ENCODE assay signal across 14 cellular contexts in the genomic region with DNA sequence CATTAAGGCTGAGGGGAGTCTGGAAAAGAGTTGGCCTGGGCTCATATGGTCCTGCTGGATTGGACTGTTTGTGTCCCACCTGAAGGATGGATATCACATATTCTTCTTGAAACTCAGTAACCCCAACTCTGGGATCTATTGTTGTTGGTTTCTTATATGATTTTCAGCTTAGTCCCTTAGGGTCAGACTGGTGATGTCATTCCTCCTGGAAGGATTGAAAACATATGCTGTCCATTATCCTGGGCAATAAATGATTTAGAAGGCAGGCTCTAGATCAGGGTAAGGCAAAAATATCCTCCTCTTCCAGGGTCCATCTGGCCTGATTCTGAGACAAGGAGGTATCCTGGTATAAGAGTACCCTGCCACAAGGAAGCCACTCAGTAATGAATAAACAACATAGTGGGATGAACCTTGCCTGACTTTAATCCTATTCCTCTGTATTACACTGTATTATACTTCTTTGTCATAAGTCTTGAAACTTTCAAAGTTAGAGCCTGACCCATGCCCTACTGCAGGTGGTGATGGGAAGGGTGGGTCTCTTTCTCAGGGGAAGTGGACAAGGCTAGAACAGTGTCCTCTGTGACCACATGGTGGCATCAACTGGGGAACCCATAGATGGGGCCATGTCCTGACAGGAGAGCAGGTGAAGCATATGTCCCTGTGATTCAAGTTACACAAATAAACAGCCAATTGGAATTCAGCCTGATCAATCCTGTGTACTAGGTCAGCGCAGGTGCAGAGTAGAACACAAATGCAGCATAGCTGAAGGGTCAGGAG.
A peak's percentile ranks its signal among the peaks of the same experiment; 100 is the strongest.
DNase-seq lines count a peak whose midpoint lies in the region; ATAC-seq, FAIRE-seq and TF ChIP-seq lines count a peak whose summit lies in the region.
"Had no signal": no experiment of that assay in that cellular context is flagged by ENCODE, and none has a peak within 500 bp of the region (broad histone marks: within the 10 kb centered on the region; RNA-seq: fewer than 3 reads in every experiment).

No MANE protein-coding gene starts in this region.

- no peak overlapping the region for H2BK5ac ChIP-seq in mesendoderm (ENCODE audit: low read length)

- no peak for ATAC-seq in activated CD4-positive, alpha-beta T cell treated with anti-CD3 and anti-CD28 coated beads for 36 hours

- H3K79me2 ChIP-seq in mesendoderm (ENCODE audit: control insufficient read depth, insufficient read depth, low read length): no peaks in the 10 kb centered on the region

- peaks cover 2% of the 10 kb centered on the region for H3K27me3 ChIP-seq in bronchial epithelial cell (ENCODE audit: control insufficient read depth, insufficient read depth, low read length)
- no peaks in the 10 kb centered on the region for H3K27me3 ChIP-seq in mesendoderm (ENCODE audit: insufficient read depth, low read length, poor library complexity)

- H4K5ac ChIP-seq in mesendoderm (ENCODE audit: low read length): no peak overlapping the region

- H3K79me1 ChIP-seq in mesendoderm (ENCODE audit: low read length): no peaks in the 10 kb centered on the region

- H4K8ac ChIP-seq in mesendoderm (ENCODE audit: low read depth, low read length): no peak overlapping the region

- H3K36me3 Mint-ChIP-seq in HFFc6 (ENCODE audit: low read depth): 0 out of 2 replicates have a peak, but pooled peaks cover 4% of the 10 kb centered on the region
- H3K36me3 Mint-ChIP-seq in activated CD4-positive, alpha-beta T cell treated with anti-CD3 and anti-CD28 coated beads for 36 hours (ENCODE audit: low read depth): no peaks in the 10 kb centered on the region

- FAIRE-seq in bronchial epithelial cell (lab: Jason Lieb, UNC): peak; percentile 80
- FAIRE-seq: RCC 7860 had no signal

- H3K9ac ChIP-seq in mesendoderm (ENCODE audit: low read length): no peak overlapping the region

- no peak overlapping the region for H3K18ac ChIP-seq in mesendoderm (ENCODE audit: low read length)

- no peak overlapping the region for H3K4me2 ChIP-seq in mesendoderm (ENCODE audit: low read length)

- H3K4me3 ChIP-seq in bronchial epithelial cell (ENCODE audit: low read depth, low read length) (no peak overlapping the region), mesendoderm (ENCODE audit: low read length) (no peak overlapping the region)

- H3K27ac Mint-ChIP-seq in HFFc6: no peak overlapping the region
- no peak overlapping the region for H3K27ac Mint-ChIP-seq in activated CD4-positive, alpha-beta T cell treated with anti-CD3 and anti-CD28 coated beads for 36 hours

- peaks cover 7% of the 10 kb centered on the region for H3K27me3 Mint-ChIP-seq in HFFc6 (ENCODE audit: insufficient read depth)
- no peaks in the 10 kb centered on the region for H3K27me3 Mint-ChIP-seq in activated CD4-positive, alpha-beta T cell treated with anti-CD3 and anti-CD28 coated beads for 36 hours

- H2BK120ac ChIP-seq in mesendoderm (ENCODE audit: low read depth, low read length): no peak overlapping the region

- H2AK5ac ChIP-seq in mesendoderm (ENCODE audit: low read length): no peak overlapping the region

- no peak overlapping the region for H3K23ac ChIP-seq in mesendoderm (ENCODE audit: low read length)

- CTCF ChIA-PET in activated CD4-positive, alpha-beta T cell treated with anti-CD3 and anti-CD28 coated beads for 36 hours (lab: Charles Lee): no interaction called here

- POLR2A ChIA-PET in activated CD4-positive, alpha-beta T cell treated with anti-CD3 and anti-CD28 coated beads for 36 hours (lab: Charles Lee): no interaction called here

- no peak overlapping the region for H2BK15ac ChIP-seq in mesendoderm (replicated peaks; ENCODE audit: low read depth)

- no peak for DNase-seq in HFFc6
- DNase-seq in bronchial epithelial cell (ENCODE audit: low read depth): no peak
- peak; percentile 37 for DNase-seq in mesendoderm
- no peak for DNase-seq in caudate nucleus (lab: John Stamatoyannopoulos, UW)
- DNase-seq in stimulated activated CD4-positive, alpha-beta T cell treated with anti-CD3 and anti-CD28 coated beads, Interleukin-12 subunit alpha, Interleukin-12 subunit beta, amount 100 ng/mL, for 4 hours: no peak
- no peak for DNase-seq in activated CD4-positive, alpha-beta T cell treated with anti-CD3 and anti-CD28 coated beads for 36 hours
- DNase-seq: Caco-2, DMS79, GDM1, KBM-7, NCI-H1048, SHP77 treated with DMSO at 0.1 percent for 48 hours had no signal

- H3K9me3 Mint-ChIP-seq in HFFc6: no peaks in the 10 kb centered on the region
- H3K9me3 Mint-ChIP-seq in activated CD4-positive, alpha-beta T cell treated with anti-CD3 and anti-CD28 coated beads for 36 hours (ENCODE audit: low read depth): no peaks in the 10 kb centered on the region

- no peak overlapping the region for H3K4me3 Mint-ChIP-seq in HFFc6
- H3K4me3 Mint-ChIP-seq in activated CD4-positive, alpha-beta T cell treated with anti-CD3 and anti-CD28 coated beads for 36 hours: no peak overlapping the region

- H3K4ac ChIP-seq in mesendoderm (ENCODE audit: low read depth, low read length): no peak overlapping the region

- H3K36me3 ChIP-seq in bronchial epithelial cell (ENCODE audit: control insufficient read depth, insufficient read depth, low read length) (no peaks in the 10 kb centered on the region), mesendoderm (ENCODE audit: control insufficient read depth, insufficient read depth, low read length) (no peaks in the 10 kb centered on the region)

- intact Hi-C loops in activated CD4-positive, alpha-beta T cell treated with anti-CD3 and anti-CD28 coated beads for 36 hours (cut with DNase I, micrococcal nuclease): no loop called here

- H3K56ac ChIP-seq in mesendoderm (ENCODE audit: low read length): peak overlapping the region; percentile 18

- no CpG with 5 or more reads among the region's 1 CpG for WGBS in mesendoderm (ENCODE audit: extremely low coverage, insufficient coverage, low lambda C conversion rate)

- H3K27ac ChIP-seq in C4-2B (no peak overlapping the region), mesendoderm (ENCODE audit: low read depth, low read length) (no peak overlapping the region), caudate nucleus (ENCODE audit: low read depth, low read length) (no peak overlapping the region)

- H3K4me1 ChIP-seq in mesendoderm (ENCODE audit: control insufficient read depth, low read depth, low read length): no peaks in the 10 kb centered on the region
- H3K4me1 ChIP-seq: Caco-2 had no signal

- TF ChIP-seq CTCF in C4-2B (conservative IDR thresholded peaks at IDR 0.05): peak; percentile 20
- TF ChIP-seq CTCF in HFFc6 (IDR thresholded peaks at IDR 0.05): peak; percentile 13; the same call in 1 of the 2 replicates
- TF ChIP-seq CTCF in bronchial epithelial cell (IDR thresholded peaks at IDR 0.05; ENCODE audit: insufficient read depth, low read length, severe bottlenecking): no peak

- peaks cover 15% of the 10 kb centered on the region for H3K4me1 Mint-ChIP-seq in HFFc6 (ENCODE audit: low read depth)
- H3K4me1 Mint-ChIP-seq in activated CD4-positive, alpha-beta T cell treated with anti-CD3 and anti-CD28 coated beads for 36 hours: no peaks in the 10 kb centered on the region
